Comparison of ENCODE assay signal across 19 cellular contexts in the genomic region with DNA sequence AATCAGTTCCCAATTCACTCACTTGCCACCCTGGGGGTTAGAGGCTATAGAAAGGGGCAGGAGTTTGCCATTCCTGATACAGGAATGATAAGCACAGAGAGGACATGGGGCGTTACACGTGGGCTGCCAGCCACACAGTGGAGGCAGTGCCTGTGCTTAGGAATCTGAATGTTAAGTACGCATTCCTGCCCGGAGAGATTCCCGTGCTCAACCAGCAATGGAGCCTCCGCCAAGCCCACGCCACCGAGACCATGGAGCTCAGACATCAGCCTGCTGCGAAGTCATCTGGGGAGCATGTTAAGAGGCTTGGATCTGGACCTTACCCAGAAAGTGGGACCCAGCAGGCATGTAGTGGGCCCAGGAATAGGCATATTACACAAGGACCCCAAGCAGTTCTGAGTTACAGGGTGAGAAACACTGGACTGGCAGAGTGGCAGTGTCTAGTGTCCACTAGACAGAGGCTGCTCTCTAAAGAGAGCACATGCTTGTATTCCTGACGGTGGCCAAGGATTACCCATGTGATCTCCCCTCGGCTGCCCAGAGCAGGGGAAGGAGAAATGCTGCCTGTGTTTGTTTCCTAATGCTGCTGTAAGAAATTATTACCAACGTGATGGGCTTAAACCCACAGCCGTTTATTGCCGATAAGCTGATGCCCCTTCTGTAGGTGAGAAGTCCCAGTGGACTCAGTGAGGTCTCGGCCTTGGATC.
"Had no signal": no experiment of that assay in that cellular context is flagged by ENCODE, and none has a peak within 500 bp of the region (broad histone marks: within the 10 kb centered on the region; RNA-seq: fewer than 3 reads in every experiment).

No MANE protein-coding gene starts in this region.

- H3K27ac Mint-ChIP-seq: activated CD4-positive, alpha-beta T cell treated with anti-CD3 and anti-CD28 coated beads, Interleukin-2, amount 10 ng/mL, durations not matched to agents 24 days and 14 days; activated CD8-positive, alpha-beta T cell treated with anti-CD3 and anti-CD28 coated beads for 36 hours; activated naive CD8-positive, alpha-beta T cell treated with anti-CD3 and anti-CD28 coated beads for 36 hours; activated T-helper 17 cell treated with anti-CD3 and anti-CD28 coated beads, Interleukin-2, amount 50 U/mL, for 72 hours; effector memory CD8-positive, alpha-beta T cell; naive B cell; T-helper 1 cell treated with Interleukin-12 subunit alpha and Interleukin-12 subunit beta and Interleukin-4 antibody, amounts not matched to agents 30 μg/mL and 1 μg/mL, for 36 hours had no signal

- H3K4me3 ChIP-seq: cardiac muscle cell, esophagus squamous epithelium, mucosa of descending colon, tibial nerve, uterus had no signal

- H3K4me3 Mint-ChIP-seq: activated CD4-positive, alpha-beta T cell treated with anti-CD3 and anti-CD28 coated beads, Interleukin-2, amount 10 ng/mL, durations not matched to agents 24 days and 14 days; activated CD8-positive, alpha-beta T cell treated with anti-CD3 and anti-CD28 coated beads for 36 hours; activated naive CD8-positive, alpha-beta T cell treated with anti-CD3 and anti-CD28 coated beads for 36 hours; activated T-helper 17 cell treated with anti-CD3 and anti-CD28 coated beads, Interleukin-2, amount 50 U/mL, for 72 hours; effector memory CD8-positive, alpha-beta T cell; naive B cell; T-helper 1 cell treated with Interleukin-12 subunit alpha and Interleukin-12 subunit beta and Interleukin-4 antibody, amounts not matched to agents 30 μg/mL and 1 μg/mL, for 36 hours had no signal

- H3K36me3 Mint-ChIP-seq: activated naive CD8-positive, alpha-beta T cell treated with anti-CD3 and anti-CD28 coated beads for 36 hours; naive B cell had no signal

- H3K9me3 Mint-ChIP-seq: activated CD4-positive, alpha-beta T cell treated with anti-CD3 and anti-CD28 coated beads, Interleukin-2, amount 10 ng/mL, durations not matched to agents 24 days and 14 days; activated CD8-positive, alpha-beta T cell treated with anti-CD3 and anti-CD28 coated beads for 36 hours; activated naive CD8-positive, alpha-beta T cell treated with anti-CD3 and anti-CD28 coated beads for 36 hours; activated T-helper 17 cell treated with anti-CD3 and anti-CD28 coated beads, Interleukin-2, amount 50 U/mL, for 72 hours; effector memory CD8-positive, alpha-beta T cell; T-helper 1 cell treated with Interleukin-12 subunit alpha and Interleukin-12 subunit beta and Interleukin-4 antibody, amounts not matched to agents 30 μg/mL and 1 μg/mL, for 36 hours had no signal

- ATAC-seq: activated CD8-positive, alpha-beta T cell treated with anti-CD3 and anti-CD28 coated beads for 36 hours; activated T-helper 17 cell treated with anti-CD3 and anti-CD28 coated beads, Interleukin-2, amount 50 U/mL, for 72 hours; effector memory CD8-positive, alpha-beta T cell; left colon; mucosa of descending colon had no signal

- H3K4me1 Mint-ChIP-seq: activated T-helper 17 cell treated with anti-CD3 and anti-CD28 coated beads, Interleukin-2, amount 50 U/mL, for 72 hours; naive B cell had no signal

- H3K36me3 ChIP-seq: cardiac muscle cell, esophagus squamous epithelium, tibial nerve, uterus had no signal

- H3K27ac ChIP-seq: cardiac muscle cell, esophagus squamous epithelium, parathyroid adenoma, tibial nerve, uterus had no signal

- H3K9me3 ChIP-seq: esophagus squamous epithelium, mucosa of descending colon, tibial nerve, uterus had no signal

- H3K4me1 ChIP-seq: esophagus squamous epithelium, parathyroid adenoma, tibial nerve, uterus had no signal

- DNase-seq: activated CD4-positive, alpha-beta T cell treated with anti-CD3 and anti-CD28 coated beads, Interleukin-2, amount 10 ng/mL, durations not matched to agents 24 days and 14 days; activated CD8-positive, alpha-beta T cell treated with anti-CD3 and anti-CD28 coated beads for 36 hours; activated naive CD4-positive, alpha-beta T cell; activated naive CD8-positive, alpha-beta T cell treated with anti-CD3 and anti-CD28 coated beads for 36 hours; activated T-cell treated with anti-CD3 and anti-CD28 coated beads, Interleukin-2, amount 50 U/mL, for 1 hour; amniotic stem cell; effector memory CD8-positive, alpha-beta T cell; esophagus squamous epithelium; left colon; mammary epithelial cell; mucosa of descending colon; naive B cell; stimulated activated naive CD4-positive, alpha-beta T cell; uterus had no signal
